ENCODE assay signal across 8 cellular contexts in genomic region chr10:67884313-67884841, GRCh38. TPM values are rescaled to one million over a fixed set of nuclear protein-coding genes. Genes with fewer than 3 reads are reported as not detected.
A peak's percentile ranks its signal among the peaks of the same experiment; 100 is the strongest.
DNase-seq lines count a peak whose midpoint lies in the region; ATAC-seq and TF ChIP-seq lines count a peak whose summit lies in the region.

Gene SIRT1 (plus strand): TSS chr10:67884656. CDS start chr10:67884722, 66 bp downstream.

- H3K4me1 ChIP-seq in OCI-LY3 (ENCODE audit: low read length) (peaks cover 6% of the 10 kb centered on the region), mononuclear cell (ENCODE audit: insufficient read depth, low read length) (peaks cover 33% of the 10 kb centered on the region)

- H3K27me3 ChIP-seq in OCI-LY3 (ENCODE audit: low read depth, low read length) (no peaks in the 10 kb centered on the region), mononuclear cell (ENCODE audit: insufficient read depth, low read length) (no peaks in the 10 kb centered on the region)

- TF ChIP-seq CTCF in OCI-LY3 (IDR thresholded peaks at IDR 0.05; ENCODE audit: low read depth, low read length), result no peak

- peak within 1 kb of the TSS; percentile 71 for H3K27ac ChIP-seq in OCI-LY3 (ENCODE audit: low read length)

- ATAC-seq in GM21528 (IDR thresholded peaks at IDR 0.05; ENCODE audit: low FRiP score, unreplicated experiment), result peak; percentile 88

- peaks cover 29% of the 10 kb centered on the region for H3K79me2 ChIP-seq in OCI-LY3 (ENCODE audit: low read length)

- H3K9me3 ChIP-seq in OCI-LY3 (ENCODE audit: insufficient read depth, low read length), result no peaks in the 10 kb centered on the region
- no peaks in the 10 kb centered on the region for H3K9me3 ChIP-seq in mononuclear cell (ENCODE audit: low read depth, low read length)

- DNase-seq in DMS114 treated with DMSO at 0.1 percent for 48 hours (lab: John Stamatoyannopoulos, UW; ENCODE audit: unreplicated experiment), result peak; percentile 89
- peak; percentile 76 for DNase-seq in HuH-7.5 (ENCODE audit: low spot score)
- DNase-seq in activated T-cell treated with anti-CD3 and anti-CD28 coated beads for 24 hours (ENCODE audit: low read depth), result peak; percentile 84
- peak; percentile 85 for DNase-seq in epidermal melanocyte (ENCODE audit: insufficient read length, low spot score)
- peak; percentile 88 to 89 for DNase-seq in stimulated activated CD8-positive, alpha-beta memory T cell treated with anti-CD3 and anti-CD28 coated beads, Interleukin-2, amount 100 ng/mL, for 48 hours (ENCODE audit: low read depth in 2 of 2)

- peaks cover 18% of the 10 kb centered on the region for H3K36me3 ChIP-seq in OCI-LY3 (replicated peaks; ENCODE audit: low read depth, low read length)

- H3K4me2 ChIP-seq in OCI-LY3 (ENCODE audit: low read length), result peak within 1 kb of the TSS; percentile 93

- peak within 1 kb of the TSS; percentile 97 for H2AFZ ChIP-seq in OCI-LY3 (ENCODE audit: low read depth, low read length)

- H4K20me1 ChIP-seq in OCI-LY3 (ENCODE audit: insufficient read depth, low read length), result peaks cover 4% of the 10 kb centered on the region; the same call in 1 of the 2 replicates

- H3K4me3 ChIP-seq in OCI-LY3 (ENCODE audit: low read length) (peak within 1 kb of the TSS; percentile 99), mononuclear cell (ENCODE audit: low read length) (peak within 1 kb of the TSS; percentile 89)

- peak within 1 kb of the TSS; percentile 78 for H3K9ac ChIP-seq in OCI-LY3 (ENCODE audit: low read length)

RNA-seq across cellular contexts. Expression of gene SIRT1, which starts in this region (rescaled TPM):
- 40.0 TPM for total RNA-seq in mononuclear cell

Comparison
In these comparisons a context has a peak if more than half of its experiments do, and no peak if none do; other contexts are left out.
1. Peak in every context shown above with its lines: DNase-seq, ATAC-seq, H3K4me3 ChIP-seq and H3K27ac ChIP-seq.